35 cellular contexts compared by ENCODE assay signal in the genomic region with DNA sequence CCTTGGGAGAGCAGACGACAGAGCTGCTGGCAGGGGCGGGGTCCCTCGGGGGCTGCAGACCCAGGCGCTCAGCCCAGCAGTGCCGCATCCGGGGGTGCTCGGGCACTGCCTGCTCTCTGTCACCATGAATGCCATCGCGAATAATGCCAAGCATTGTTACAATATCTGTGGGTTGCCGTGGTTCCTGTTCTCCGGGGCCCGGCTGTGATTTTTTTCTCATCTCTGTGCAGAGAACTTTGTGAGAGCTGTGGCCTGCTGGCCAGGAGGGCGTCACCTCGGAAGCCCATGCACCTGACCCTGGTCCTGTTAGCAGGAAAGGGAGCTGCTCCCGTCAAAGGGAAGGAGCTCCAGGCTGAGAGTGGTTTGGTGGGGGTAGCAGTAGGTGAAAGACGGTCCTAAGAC.
A peak's percentile ranks its signal among the peaks of the same experiment; 100 is the strongest.
DNase-seq lines count a peak whose midpoint lies in the region; ATAC-seq, FAIRE-seq and TF ChIP-seq lines count a peak whose summit lies in the region.
"Had no signal": no experiment of that assay in that cellular context is flagged by ENCODE, and none has a peak within 500 bp of the region (broad histone marks: within the 10 kb centered on the region; RNA-seq: fewer than 3 reads in every experiment).

No MANE protein-coding gene starts in this region.

- no peak overlapping the region for H3K4me2 ChIP-seq in HepG2 (ENCODE audit: low read depth, low read length)

- H3K4me3 ChIP-seq in HepG2 (replicated peaks in 1 of 3; ENCODE audit: insufficient read depth in 1 of 3, low read depth in 2 of 3, low read length in 3 of 3) (peak overlapping the region in 1 of 3 experiments; percentile 29; a peak in 1 of 6 replicates), right lobe of liver (no peak overlapping the region), endodermal cell (ENCODE audit: low read length) (no peak overlapping the region), foreskin fibroblast (ENCODE audit: low read depth in 1 of 2, low read length in 2 of 2) (no peak overlapping the region)
- H3K4me3 ChIP-seq in naive thymus-derived CD4-positive, alpha-beta T cell (ENCODE audit: low read length) = no peak overlapping the region
- H3K4me3 ChIP-seq: GM12878, K562, testis, uterus had no signal

- BruUV-seq in HepG2 (replicated peaks; lab: Mats Ljungman, UMichigan) = no TSS peak

- no peaks in the 10 kb centered on the region for H4K20me1 ChIP-seq in HepG2 (ENCODE audit: insufficient read depth, low read length)

- WGBS in HepG2 (ENCODE audit: low lambda C conversion rate) = 0% methylated on average over 2 of the region's 16 CpGs
- WGBS in right lobe of liver (ENCODE audit: insufficient coverage, low coverage, low lambda C conversion rate, missing lambda C conversion rate) = 33% methylated on average over 8 of the region's 16 CpGs
- WGBS in endodermal cell (ENCODE audit: insufficient coverage in 1 of 2, insufficient read length in 1 of 2), 2 experiments = 83 to 86% methylated on average over 12 to 16 of the region's 16 CpGs

- no peak overlapping the region for H3K27ac Mint-ChIP-seq in endodermal cell
- H3K27ac Mint-ChIP-seq in naive thymus-derived CD4-positive, alpha-beta T cell = no peak overlapping the region
- no peak overlapping the region for H3K27ac Mint-ChIP-seq in stimulated activated naive CD8-positive, alpha-beta T cell treated with anti-CD3 and anti-CD28 coated beads, Interleukin-15, amount 100 ng/mL, for 72 hours
- H3K27ac Mint-ChIP-seq: activated CD4-positive, alpha-beta T cell treated with anti-CD3 and anti-CD28 coated beads for 36 hours; activated CD8-positive, alpha-beta T cell treated with anti-CD3 and anti-CD28 coated beads for 36 hours; CD8-positive, alpha-beta memory T cell; dendritic cell treated with granulocyte-macrophage colony-stimulating factor and Interleukin-4, amounts not matched to agents 40 ng/mL and 50 ng/mL, for 4 days; memory B cell had no signal

- H3K4me1 Mint-ChIP-seq in endodermal cell = peaks cover 8% of the 10 kb centered on the region
- no peaks in the 10 kb centered on the region for H3K4me1 Mint-ChIP-seq in naive thymus-derived CD4-positive, alpha-beta T cell
- no peaks in the 10 kb centered on the region for H3K4me1 Mint-ChIP-seq in stimulated activated naive CD8-positive, alpha-beta T cell treated with anti-CD3 and anti-CD28 coated beads, Interleukin-15, amount 100 ng/mL, for 72 hours
- H3K4me1 Mint-ChIP-seq: activated CD4-positive, alpha-beta T cell treated with anti-CD3 and anti-CD28 coated beads for 36 hours; CD8-positive, alpha-beta memory T cell; memory B cell had no signal

- H3K27ac ChIP-seq in HepG2 (ENCODE audit: extremely low read length, insufficient read depth, low read length) (no peak overlapping the region), right lobe of liver (no peak overlapping the region), endodermal cell (ENCODE audit: low read depth, low read length) (peak overlapping the region; percentile 30)
- no peak overlapping the region for H3K27ac ChIP-seq in naive thymus-derived CD4-positive, alpha-beta T cell (ENCODE audit: low read depth, low read length)
- H3K27ac ChIP-seq: foreskin keratinocyte, Peyer's patch, testis, uterus, VCaP had no signal

- no peaks in the 10 kb centered on the region for H3K27me3 Mint-ChIP-seq in endodermal cell (ENCODE audit: insufficient read depth)
- peaks cover 0 to 9% (median 0%) of the 10 kb centered on the region in 5 donors for H3K27me3 Mint-ChIP-seq in naive thymus-derived CD4-positive, alpha-beta T cell
- no peaks in the 10 kb centered on the region for H3K27me3 Mint-ChIP-seq in stimulated activated naive CD8-positive, alpha-beta T cell treated with anti-CD3 and anti-CD28 coated beads, Interleukin-15, amount 100 ng/mL, for 72 hours
- H3K27me3 Mint-ChIP-seq: activated CD4-positive, alpha-beta T cell treated with anti-CD3 and anti-CD28 coated beads for 36 hours; activated CD8-positive, alpha-beta T cell treated with anti-CD3 and anti-CD28 coated beads for 36 hours; dendritic cell treated with granulocyte-macrophage colony-stimulating factor and Interleukin-4, amounts not matched to agents 40 ng/mL and 50 ng/mL, for 4 days had no signal

- in situ Hi-C loops in HepG2 (cut with HindIII; ENCODE audit: extremely low pct_ligation_motif_present, low pct_unique_long_range_greater_than_20kb) = no loop called here

- H3K79me2 ChIP-seq in HepG2 (ENCODE audit: insufficient read depth, low read length) = no peaks in the 10 kb centered on the region

- H3K9me3 ChIP-seq in HepG2 (ENCODE audit: low read length) (no peaks in the 10 kb centered on the region), right lobe of liver (no peaks in the 10 kb centered on the region), endodermal cell (ENCODE audit: control insufficient read depth, low read length) (no peaks in the 10 kb centered on the region)
- H3K9me3 ChIP-seq in naive thymus-derived CD4-positive, alpha-beta T cell (ENCODE audit: control insufficient read depth in 2 of 3, low read length in 3 of 3) = no peaks in the 10 kb centered on the region
- H3K9me3 ChIP-seq: BE2C, Peyer's patch, testis, uterus had no signal

- DNase-seq in HepG2 (ENCODE audit: low spot score) (no peak), right lobe of liver (no peak), endodermal cell (no peak), pons (ENCODE audit: low spot score) (peak; percentile 52), foreskin fibroblast (no peak)
- no peak for DNase-seq in naive thymus-derived CD4-positive, alpha-beta T cell
- DNase-seq in stimulated activated naive CD8-positive, alpha-beta T cell treated with anti-CD3 and anti-CD28 coated beads, Interleukin-15, amount 100 ng/mL, for 72 hours = no peak
- DNase-seq: ACHN; activated CD4-positive, alpha-beta T cell treated with anti-CD3 and anti-CD28 coated beads for 36 hours; activated CD8-positive, alpha-beta T cell treated with anti-CD3 and anti-CD28 coated beads for 36 hours; activated naive CD4-positive, alpha-beta T cell treated with anti-CD3 and anti-CD28 coated beads, Interleukin-2, amount 50 U/mL, for 16 hours; BE2C; caudate nucleus; CD8-positive, alpha-beta memory T cell; EL; foreskin keratinocyte; left colon; NCI-H1092; NCI-H187; NCI-H446 treated with DMSO at 0.1 percent for 48 hours; NCI-H774; Peyer's patch; posterior cingulate gyrus; stimulated activated CD4-positive, alpha-beta T cell treated with anti-CD3 and anti-CD28 coated beads, Interleukin-4, amount 100 ng/mL, for 24 hours; T1000; testis; uterus had no signal

- no peak overlapping the region for H2AFZ ChIP-seq in HepG2 (ENCODE audit: low read length)

- H3K27me3 ChIP-seq in HepG2 (ENCODE audit: control insufficient read depth in 1 of 2, insufficient read depth in 2 of 2, low read length in 2 of 2) = peaks cover 0 to 5% of the 10 kb centered on the region in 2 experiments; a peak in 2 of 5 replicates
- no peaks in the 10 kb centered on the region for H3K27me3 ChIP-seq in right lobe of liver
- H3K27me3 ChIP-seq in endodermal cell (ENCODE audit: control insufficient read depth, insufficient read depth, low read length, poor library complexity, severe bottlenecking) = no peaks in the 10 kb centered on the region
- H3K27me3 ChIP-seq in naive thymus-derived CD4-positive, alpha-beta T cell (ENCODE audit: control insufficient read depth in 2 of 2, insufficient read depth in 2 of 2, low read length in 2 of 2) = no peaks in the 10 kb centered on the region
- H3K27me3 ChIP-seq: foreskin keratinocyte, Peyer's patch, testis had no signal

- FAIRE-seq in HepG2 (lab: Jason Lieb, UNC) = no peak
- FAIRE-seq: GM12878, H54, K562 had no signal

- H3K36me3 ChIP-seq in HepG2 (replicated peaks in 1 of 2; ENCODE audit: control insufficient read depth in 1 of 2, insufficient read depth in 2 of 2, low read length in 2 of 2) (no peaks in the 10 kb centered on the region), right lobe of liver (no peaks in the 10 kb centered on the region), endodermal cell (ENCODE audit: control insufficient read depth, insufficient read depth, low read length) (no peaks in the 10 kb centered on the region)
- H3K36me3 ChIP-seq in naive thymus-derived CD4-positive, alpha-beta T cell (ENCODE audit: control insufficient read depth in 2 of 3, insufficient read depth in 3 of 3, low read length in 3 of 3) = no peaks in the 10 kb centered on the region
- H3K36me3 ChIP-seq: BE2C, Peyer's patch, uterus had no signal

- POLR2A ChIA-PET in HepG2 (lab: Yijun Ruan, JAX) = interaction anchor here (1.0 kb wide), 1 partner anchor 24 kb away, joined by 3 read pairs; no protein-coding TSS in a partner anchor
- POLR2A ChIA-PET in naive thymus-derived CD4-positive, alpha-beta T cell (lab: Charles Lee) = no interaction called here

- CTCF ChIA-PET in HepG2 (lab: Yijun Ruan, JAX; ENCODE audit: low intra/inter-chr PET ratio, low total read pairs) = no interaction called here
- CTCF ChIA-PET in naive thymus-derived CD4-positive, alpha-beta T cell (lab: Charles Lee) = no interaction called here

- H3K4me1 ChIP-seq in HepG2 (ENCODE audit: insufficient read depth, low read length) = peaks cover 60% of the 10 kb centered on the region
- H3K4me1 ChIP-seq in right lobe of liver = no peaks in the 10 kb centered on the region
- peaks cover 23% of the 10 kb centered on the region for H3K4me1 ChIP-seq in endodermal cell (ENCODE audit: control insufficient read depth, insufficient read depth, low read length)
- no peaks in the 10 kb centered on the region for H3K4me1 ChIP-seq in naive thymus-derived CD4-positive, alpha-beta T cell (ENCODE audit: control insufficient read depth in 2 of 2, insufficient read depth in 2 of 2, low read length in 2 of 2)
- H3K4me1 ChIP-seq: BE2C, foreskin keratinocyte, Peyer's patch, uterus had no signal

- intact Hi-C loops in HepG2 (cut with micrococcal nuclease; ENCODE audit: unreplicated experiment) (no loop called here), right lobe of liver (cut with DNase I) (no loop called here)
- intact Hi-C loops in naive thymus-derived CD4-positive, alpha-beta T cell (cut with micrococcal nuclease) = no loop called here

- TF ChIP-seq EP300 in HepG2 (IDR thresholded peaks at IDR 0.05; ENCODE audit: low read depth in 2 of 2, low read length in 2 of 2) (no peak), HepG2 (CRISPR knock-in tag; IDR thresholded peaks at IDR 0.05; ENCODE audit: borderline replicate concordance) (no peak)

- no peaks in the 10 kb centered on the region for H3K9me3 Mint-ChIP-seq in endodermal cell
- no peaks in the 10 kb centered on the region for H3K9me3 Mint-ChIP-seq in naive thymus-derived CD4-positive, alpha-beta T cell
- H3K9me3 Mint-ChIP-seq in stimulated activated naive CD8-positive, alpha-beta T cell treated with anti-CD3 and anti-CD28 coated beads, Interleukin-15, amount 100 ng/mL, for 72 hours = no peaks in the 10 kb centered on the region
- H3K9me3 Mint-ChIP-seq: activated CD8-positive, alpha-beta T cell treated with anti-CD3 and anti-CD28 coated beads for 36 hours; CD8-positive, alpha-beta memory T cell; dendritic cell treated with granulocyte-macrophage colony-stimulating factor and Interleukin-4, amounts not matched to agents 40 ng/mL and 50 ng/mL, for 4 days; memory B cell had no signal

- no peaks in the 10 kb centered on the region for H3K36me3 Mint-ChIP-seq in endodermal cell (ENCODE audit: low read depth)
- H3K36me3 Mint-ChIP-seq in naive thymus-derived CD4-positive, alpha-beta T cell = no peaks in the 10 kb centered on the region
- H3K36me3 Mint-ChIP-seq: CD8-positive, alpha-beta memory T cell; memory B cell had no signal

- TF ChIP-seq CTCF in HepG2 (CRISPR knock-in tag; IDR thresholded peaks at IDR 0.05) = no peak
- TF ChIP-seq CTCF in right lobe of liver (IDR thresholded peaks at IDR 0.05) = no peak
- TF ChIP-seq CTCF in endodermal cell (conservative IDR thresholded peaks at IDR 0.05) = no peak
- TF ChIP-seq CTCF in foreskin fibroblast (IDR thresholded peaks at IDR 0.05; ENCODE audit: low read depth, low read length) = no peak

- no peak for TF ChIP-seq RAD21 in HepG2 (CRISPR knock-in tag; IDR thresholded peaks at IDR 0.05)

- ATAC-seq in HepG2 (peak; percentile 52), right lobe of liver (no peak), GM18520 (IDR thresholded peaks at IDR 0.05; ENCODE audit: unreplicated experiment) (no peak)
- no peak for ATAC-seq in naive thymus-derived CD4-positive, alpha-beta T cell
- ATAC-seq in stimulated activated naive CD8-positive, alpha-beta T cell treated with anti-CD3 and anti-CD28 coated beads, Interleukin-15, amount 100 ng/mL, for 72 hours = no peak
- ATAC-seq: activated CD4-positive, alpha-beta T cell treated with anti-CD3 and anti-CD28 coated beads for 36 hours; activated CD8-positive, alpha-beta T cell treated with anti-CD3 and anti-CD28 coated beads for 36 hours; esophagus mucosa; foreskin keratinocyte; GM12878; K562; left colon had no signal

- TF ChIP-seq POLR2A in HepG2 (IDR thresholded peaks at IDR 0.05; ENCODE audit: insufficient read depth in 1 of 2, low read depth in 2 of 2, low read length in 2 of 2) (no peak), right lobe of liver (IDR thresholded peaks at IDR 0.05) (no peak)

- no peak overlapping the region for H3K9ac ChIP-seq in HepG2 (ENCODE audit: insufficient read depth, low read depth, low read length)
- no peak overlapping the region for H3K9ac ChIP-seq in endodermal cell (ENCODE audit: extremely low read depth, low read length, poor library complexity, severe bottlenecking)

- H3K4me3 Mint-ChIP-seq in endodermal cell = no peak overlapping the region
- no peak overlapping the region for H3K4me3 Mint-ChIP-seq in naive thymus-derived CD4-positive, alpha-beta T cell
- H3K4me3 Mint-ChIP-seq in stimulated activated naive CD8-positive, alpha-beta T cell treated with anti-CD3 and anti-CD28 coated beads, Interleukin-15, amount 100 ng/mL, for 72 hours = no peak overlapping the region
- H3K4me3 Mint-ChIP-seq: activated CD4-positive, alpha-beta T cell treated with anti-CD3 and anti-CD28 coated beads for 36 hours; activated CD8-positive, alpha-beta T cell treated with anti-CD3 and anti-CD28 coated beads for 36 hours; dendritic cell treated with granulocyte-macrophage colony-stimulating factor and Interleukin-4, amounts not matched to agents 40 ng/mL and 50 ng/mL, for 4 days; memory B cell had no signal
